In genomic region chr12:613996-614726, GRCh38 we compare ENCODE assay signal across 9 cellular contexts. TPM values are rescaled to one million over a fixed set of nuclear protein-coding genes. Genes with fewer than 3 reads are reported as not detected.
A peak's percentile ranks its signal among the peaks of the same experiment; 100 is the strongest.
DNase-seq lines count a peak whose midpoint lies in the region; ATAC-seq and TF ChIP-seq lines count a peak whose summit lies in the region.
"Had no signal": no experiment of that assay in that cellular context is flagged by ENCODE, and none has a peak within 500 bp of the region (broad histone marks: within the 10 kb centered on the region; RNA-seq: fewer than 3 reads in every experiment).

No MANE protein-coding gene starts in this region.

- peak; percentile 81 for DNase-seq in D341Med (ENCODE audit: low spot score)
- DNase-seq in activated CD4-positive, alpha-beta T cell treated with anti-CD3 and anti-CD28 coated beads, Interleukin-2, amount 10 ng/mL, durations not matched to agents 24 days and 14 days = peak; percentile 67
- peak; percentile 78 for DNase-seq in islet precursor cell
- DNase-seq in superior temporal gyrus (ENCODE audit: extremely low spot score) = peak; percentile 45
- DNase-seq in effector memory CD4-positive, alpha-beta T cell = no peak

- peak; percentile 60 for TF ChIP-seq RAD21 in Ishikawa (IDR thresholded peaks at IDR 0.05; ENCODE audit: low read depth)

- H3K9me3 Mint-ChIP-seq in activated CD4-positive, alpha-beta T cell treated with anti-CD3 and anti-CD28 coated beads, Interleukin-2, amount 10 ng/mL, durations not matched to agents 24 days and 14 days = no peaks in the 10 kb centered on the region

- no peaks in the 10 kb centered on the region for H3K36me3 Mint-ChIP-seq in activated CD4-positive, alpha-beta T cell treated with anti-CD3 and anti-CD28 coated beads, Interleukin-2, amount 10 ng/mL, durations not matched to agents 24 days and 14 days (ENCODE audit: low read depth)

- H3K4me3 ChIP-seq in effector memory CD4-positive, alpha-beta T cell (ENCODE audit: insufficient read depth, low read depth, low read length, poor library complexity, severe bottlenecking) = no peak overlapping the region

- H3K9me3 ChIP-seq in effector memory CD4-positive, alpha-beta T cell (ENCODE audit: control insufficient read depth, low read length) = no peaks in the 10 kb centered on the region

- H3K27me3 Mint-ChIP-seq in activated CD4-positive, alpha-beta T cell treated with anti-CD3 and anti-CD28 coated beads, Interleukin-2, amount 10 ng/mL, durations not matched to agents 24 days and 14 days = no peaks in the 10 kb centered on the region

- H3K36me3 ChIP-seq in effector memory CD4-positive, alpha-beta T cell (ENCODE audit: control insufficient read depth, insufficient read depth, low read length) = no peaks in the 10 kb centered on the region

- H3K27ac ChIP-seq in effector memory CD4-positive, alpha-beta T cell (ENCODE audit: insufficient read depth, low read length, poor library complexity, severe bottlenecking) = no peak overlapping the region
- H3K27ac ChIP-seq: KMS-11 had no signal

- H3K4me1 Mint-ChIP-seq in activated CD4-positive, alpha-beta T cell treated with anti-CD3 and anti-CD28 coated beads, Interleukin-2, amount 10 ng/mL, durations not matched to agents 24 days and 14 days = peaks cover 46% of the 10 kb centered on the region

- H3K27ac Mint-ChIP-seq in activated CD4-positive, alpha-beta T cell treated with anti-CD3 and anti-CD28 coated beads, Interleukin-2, amount 10 ng/mL, durations not matched to agents 24 days and 14 days = no peak overlapping the region

- no peak for TF ChIP-seq EP300 in Ishikawa (IDR thresholded peaks at IDR 0.05; ENCODE audit: borderline replicate concordance)

- H3K4me3 Mint-ChIP-seq in activated CD4-positive, alpha-beta T cell treated with anti-CD3 and anti-CD28 coated beads, Interleukin-2, amount 10 ng/mL, durations not matched to agents 24 days and 14 days = no peak overlapping the region

- peaks cover 7% of the 10 kb centered on the region for H3K4me1 ChIP-seq in effector memory CD4-positive, alpha-beta T cell (ENCODE audit: control insufficient read depth, insufficient read depth, low read length, poor library complexity, severe bottlenecking)

- H3K27me3 ChIP-seq in effector memory CD4-positive, alpha-beta T cell (replicated peaks; ENCODE audit: control insufficient read depth, insufficient read depth, low read length, poor library complexity, severe bottlenecking) = no peaks in the 10 kb centered on the region

- no peak for ATAC-seq in HG03159 (IDR thresholded peaks at IDR 0.05; ENCODE audit: unreplicated experiment)
- ATAC-seq in HG03354 (IDR thresholded peaks at IDR 0.05; ENCODE audit: poor library complexity, severe bottlenecking, unreplicated experiment) = no peak

- intact Hi-C loops in activated CD4-positive, alpha-beta T cell treated with anti-CD3 and anti-CD28 coated beads, Interleukin-2, amount 10 ng/mL, durations not matched to agents 24 days and 14 days (cut with micrococcal nuclease) = loop anchor here (2.0 to 10.0 kb wide), 2 partner anchors 25 to 51 kb away; partner anchors contain the start of gene NINJ2

TF ChIP-seq in Ishikawa, 13 proteins besides CTCF, POLR2A, EP300 and RAD21:
- TF ChIP-seq TEAD4 (IDR thresholded peaks at IDR 0.05) (no peak), USF1 (IDR thresholded peaks at IDR 0.05) (no peak), MAX (IDR thresholded peaks at IDR 0.05) (no peak), FOXM1 (IDR thresholded peaks at IDR 0.05; ENCODE audit: borderline replicate concordance, low read depth) (no peak), YY1 (IDR thresholded peaks at IDR 0.05; ENCODE audit: low read depth) (no peak)

RNA-seq across cellular contexts. Expression of gene NINJ2, which starts 49.1 kb away (rescaled TPM):
- 4.8 and 5.5 TPM in 2 replicates for total RNA-seq in activated CD4-positive, alpha-beta T cell treated with anti-CD3 and anti-CD28 coated beads, Interleukin-2, amount 10 ng/mL, durations not matched to agents 24 days and 14 days

Comparison
In these comparisons a context has a peak if more than half of its experiments do, and no peak if none do; other contexts are left out.
1. DNase-seq: peak in D341Med (single experiment), activated CD4-positive, alpha-beta T cell treated with anti-CD3 and anti-CD28 coated beads, Interleukin-2, amount 10 ng/mL, durations not matched to agents 24 days and 14 days (single experiment), islet precursor cell (single experiment) and superior temporal gyrus (single experiment); none in effector memory CD4-positive, alpha-beta T cell (0 of 3).